8 cellular contexts compared by ENCODE assay signal in the genomic region with DNA sequence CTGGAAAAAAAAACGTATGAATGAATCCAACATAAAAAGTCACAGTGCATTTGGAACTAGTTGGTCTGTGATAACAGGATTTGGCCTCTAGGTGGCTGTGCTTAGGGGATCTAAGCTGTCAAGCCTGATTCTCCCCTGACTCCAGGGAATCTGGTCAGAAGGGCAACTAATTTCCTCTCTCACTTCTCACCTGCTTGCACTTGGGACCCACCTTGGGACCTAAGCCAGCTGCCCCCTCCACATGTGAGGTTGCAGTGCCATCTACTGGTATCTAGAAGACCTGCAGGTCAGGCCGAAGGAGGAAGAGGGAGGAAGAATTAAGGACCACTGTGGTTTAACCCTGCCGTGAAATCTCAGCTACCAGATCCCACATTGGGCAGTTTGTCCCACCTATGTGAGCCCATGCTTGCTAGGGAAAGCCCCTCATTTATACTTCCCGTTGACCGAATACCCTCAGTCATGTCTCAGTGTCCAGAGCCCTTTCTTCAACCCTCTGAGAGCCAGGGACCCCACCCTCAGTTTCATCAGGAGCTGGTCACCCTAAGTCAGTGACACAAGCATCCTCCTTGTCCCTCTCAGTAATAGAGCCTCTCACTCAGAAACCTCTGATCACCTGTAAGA. TPM values are rescaled to one million over a fixed set of nuclear protein-coding genes. Genes with fewer than 3 reads are reported as not detected.
DNase-seq lines count a peak whose midpoint lies in the region; ATAC-seq and TF ChIP-seq lines count a peak whose summit lies in the region.

No MANE protein-coding gene starts in this region.

- intact Hi-C loops in colonic mucosa (cut with DNase I) = loop anchor here (5.0 to 10.0 kb wide), 3 partner anchors 59 to 331 kb away; a partner anchor contains a TSS

- H3K27ac ChIP-seq in colonic mucosa (no peak overlapping the region), liver (ENCODE audit: low read depth in 1 of 2, low read length in 2 of 2) (no peak overlapping the region)

- H3K9ac ChIP-seq in colonic mucosa (ENCODE audit: low read depth in 2 of 2, low read length in 2 of 2) = no peak overlapping the region
- no peak overlapping the region for H3K9ac ChIP-seq in liver (ENCODE audit: low read depth in 1 of 2, low read length in 2 of 2)

- no peaks in the 10 kb centered on the region for H3K9me3 ChIP-seq in colonic mucosa
- no peaks in the 10 kb centered on the region for H3K9me3 ChIP-seq in liver (ENCODE audit: control insufficient read depth in 4 of 4, low read length in 3 of 4)

- no peak overlapping the region for H3K4me3 ChIP-seq in colonic mucosa
- H3K4me3 ChIP-seq in liver (ENCODE audit: low read depth in 1 of 3, low read length in 3 of 3) = no peak overlapping the region

- no peaks in the 10 kb centered on the region for H3K36me3 ChIP-seq in colonic mucosa
- H3K36me3 ChIP-seq in liver (ENCODE audit: control insufficient read depth in 4 of 4, insufficient read depth in 3 of 4, low read depth in 1 of 4, low read length in 3 of 4) = no peaks in the 10 kb centered on the region

- H3K27me3 ChIP-seq in colonic mucosa (no peaks in the 10 kb centered on the region), liver (ENCODE audit: control insufficient read depth in 4 of 4, insufficient read depth in 4 of 4, low read length in 3 of 4) (no peaks in the 10 kb centered on the region)

- H3K4me1 ChIP-seq in colonic mucosa = no peaks in the 10 kb centered on the region
- H3K4me1 ChIP-seq in liver (ENCODE audit: control insufficient read depth in 4 of 4, insufficient read depth in 4 of 4, low read length in 3 of 4) = peaks cover 6 to 21% (median 18%) of the 10 kb centered on the region in 4 donors

- ATAC-seq in GM18867 (IDR thresholded peaks at IDR 0.05; ENCODE audit: unreplicated experiment) (peak; percentile 78), HG03095 (IDR thresholded peaks at IDR 0.05; ENCODE audit: unreplicated experiment) (peak; percentile 74)

- 12% methylated on average over 5 of the region's 5 CpGs for WGBS in liver

- DNase-seq in AG08396 (ENCODE audit: low spot score) (peak; percentile 41), NCI-H2196 (lab: John Stamatoyannopoulos, UW; ENCODE audit: unreplicated experiment) (peak; percentile 83), colonic mucosa (peak; percentile 60)
- DNase-seq in activated CD4-positive, alpha-beta T cell treated with anti-CD3 and anti-CD28 coated beads for 24 hours (ENCODE audit: low read depth in 2 of 2) = peak; percentile 36 to 39
- peak; percentile 24 for DNase-seq in stimulated activated CD8-positive, alpha-beta memory T cell treated with anti-CD3 and anti-CD28 coated beads, Interleukin-15, amount 100 ng/mL, for 1 hour (ENCODE audit: low read depth)

- TF ChIP-seq RAD21 in liver (IDR thresholded peaks at IDR 0.05) = peak; percentile 98 to 99

- TF ChIP-seq CTCF in colonic mucosa (IDR thresholded peaks at IDR 0.05) = peak; percentile 91
- TF ChIP-seq CTCF in liver (IDR thresholded peaks at IDR 0.05; ENCODE audit: low read depth, low read length, missing input control) = peak; percentile 95

TF ChIP-seq in liver, 16 proteins besides CTCF, POLR2A, EP300 and RAD21:
- TF ChIP-seq EGR1 (IDR thresholded peaks at IDR 0.05; ENCODE audit: low read depth in 2 of 2) = no peak
- TF ChIP-seq, protein P1, sequence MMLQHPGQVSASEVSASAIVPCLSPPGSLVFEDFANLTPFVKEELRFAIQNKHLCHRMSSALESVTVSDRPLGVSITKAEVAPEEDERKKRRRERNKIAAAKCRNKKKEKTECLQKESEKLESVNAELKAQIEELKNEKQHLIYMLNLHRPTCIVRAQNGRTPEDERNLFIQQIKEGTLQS (IDR thresholded peaks at IDR 0.05) = no peak
- peak; percentile 52 to 65 for TF ChIP-seq RXRA (IDR thresholded peaks at IDR 0.05)
- TF ChIP-seq SP1 (IDR thresholded peaks at IDR 0.05) = peak; percentile 48
- TF ChIP-seq HNF4G (IDR thresholded peaks at IDR 0.05) = peak; percentile 76
- TF ChIP-seq, protein P2, sequence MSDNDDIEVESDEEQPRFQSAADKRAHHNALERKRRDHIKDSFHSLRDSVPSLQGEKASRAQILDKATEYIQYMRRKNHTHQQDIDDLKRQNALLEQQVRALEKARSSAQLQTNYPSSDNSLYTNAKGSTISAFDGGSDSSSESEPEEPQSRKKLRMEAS (IDR thresholded peaks at IDR 0.05) = no peak
- peak; percentile 90 to 93 for TF ChIP-seq HNF4A (conservative IDR thresholded peaks at IDR 0.05)
- TF ChIP-seq JUND (IDR thresholded peaks at IDR 0.05) = peak in 1 of 2 donors; percentile 22
- TF ChIP-seq NR2F2 (IDR thresholded peaks at IDR 0.05) = peak; percentile 20

RNA-seq across cellular contexts. Expression of a gene that starts 33.2 kb away (rescaled TPM):
- 10 to 100 TPM in 1 of 2 donors, 1 to 10 TPM in 1; 6.5 to 15.4 TPM for total RNA-seq in colonic mucosa
- total RNA-seq in liver = 1 to 10 TPM; 4.0 to 4.4 TPM
- polyA plus RNA-seq in liver = 10 to 100 TPM in 1 of 2 donors, 1 to 10 TPM in 1; 2.5 to 13.9 TPM

RNA-seq across cellular contexts. Expression of a gene that starts 36.8 kb away (rescaled TPM):
- total RNA-seq in colonic mucosa (10 to 100 TPM; 49.3 to 57.1 TPM), liver (10 to 100 TPM; 15.4 to 25.9 TPM)
- 10 to 100 TPM; 65.0 to 91.6 TPM for polyA plus RNA-seq in liver

Comparison
In these comparisons a context has a peak if more than half of its experiments do, and no peak if none do; other contexts are left out.
1. DNase-seq: peak in every context shown above with its lines; median percentile 83 in NCI-H2196; 60 in colonic mucosa; 41 in AG08396; 38 in activated CD4-positive, alpha-beta T cell treated with anti-CD3 and anti-CD28 coated beads for 24 hours; 24 in stimulated activated CD8-positive, alpha-beta memory T cell treated with anti-CD3 and anti-CD28 coated beads, Interleukin-15, amount 100 ng/mL, for 1 hour.